ENCODE assay signal across 3 cellular contexts in the genomic region with DNA sequence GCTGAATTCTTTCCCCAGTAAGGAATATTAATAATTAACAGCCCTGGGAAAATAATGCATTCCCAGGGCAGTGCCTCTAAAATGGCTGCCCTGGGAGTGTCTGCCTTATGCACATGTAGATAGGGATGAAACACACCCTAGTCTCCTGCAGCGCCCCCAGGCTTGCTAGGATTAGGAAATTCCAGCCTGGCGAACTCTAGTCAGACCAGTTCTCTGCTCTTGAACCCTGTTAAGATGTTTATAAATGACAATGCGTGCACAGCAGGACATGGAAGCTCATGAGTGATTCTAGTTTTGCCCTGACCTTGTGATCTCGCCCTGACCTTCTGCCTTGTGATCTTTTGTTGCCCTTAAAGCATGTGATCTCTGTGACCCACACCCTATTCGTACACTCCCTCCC.
TF ChIP-seq lines count a peak whose summit lies in the region.
"Not testable (repeated sequence)": the region's sequence is repeated elsewhere in the genome, so short reads cannot be mapped to it uniquely, and the experiment has no call there.

No MANE protein-coding gene starts in this region.

TF ChIP-seq in HEK293, 187 proteins besides CTCF, POLR2A, EP300 and RAD21:
- 0 out of 2 replicates have a peak, but pooled peaks have one; percentile 21 for TF ChIP-seq ZNF561 (tag by site-specific recombination; IDR thresholded peaks at IDR 0.05; ENCODE audit: borderline replicate concordance)
- TF ChIP-seq SETDB1 (IDR thresholded peaks at IDR 0.05; ENCODE audit: insufficient read length, low read length) = peak; percentile 27
- peak; percentile 24; the same call in 1 of the 2 replicates for TF ChIP-seq ZNF626 (tag by site-specific recombination; IDR thresholded peaks at IDR 0.05)
TF ChIP-seq in HEK293: peak in this region for 3; not testable (repeated sequence) for 184.

TF ChIP-seq in WTC11, 78 proteins besides CTCF, POLR2A, EP300 and RAD21:
- peak; percentile 22; the same call in 1 of the 2 replicates for TF ChIP-seq TEAD1 (CRISPR knock-in tag; IDR thresholded peaks at IDR 0.05)

TF ChIP-seq in HepG2, 621 proteins besides CTCF, POLR2A, EP300 and RAD21:
- TF ChIP-seq, protein P1, sequence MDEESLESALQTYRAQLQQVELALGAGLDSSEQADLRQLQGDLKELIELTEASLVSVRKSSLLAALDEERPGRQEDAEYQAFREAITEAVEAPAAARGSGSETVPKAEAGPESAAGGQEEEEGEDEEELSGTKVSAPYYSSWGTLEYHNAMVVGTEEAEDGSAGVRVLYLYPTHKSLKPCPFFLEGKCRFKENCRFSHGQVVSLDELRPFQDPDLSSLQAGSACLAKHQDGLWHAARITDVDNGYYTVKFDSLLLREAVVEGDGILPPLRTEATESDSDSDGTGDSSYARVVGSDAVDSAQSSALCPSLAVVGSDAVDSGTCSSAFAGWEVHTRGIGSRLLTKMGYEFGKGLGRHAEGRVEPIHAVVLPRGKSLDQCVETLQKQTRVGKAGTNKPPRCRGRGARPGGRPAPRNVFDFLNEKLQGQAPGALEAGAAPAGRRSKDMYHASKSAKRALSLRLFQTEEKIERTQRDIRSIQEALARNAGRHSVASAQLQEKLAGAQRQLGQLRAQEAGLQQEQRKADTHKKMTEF (CRISPR knock-in tag; IDR thresholded peaks at IDR 0.05) = 0 out of 2 replicates have a peak, but pooled peaks have one; percentile 25
- TF ChIP-seq, protein P2, sequence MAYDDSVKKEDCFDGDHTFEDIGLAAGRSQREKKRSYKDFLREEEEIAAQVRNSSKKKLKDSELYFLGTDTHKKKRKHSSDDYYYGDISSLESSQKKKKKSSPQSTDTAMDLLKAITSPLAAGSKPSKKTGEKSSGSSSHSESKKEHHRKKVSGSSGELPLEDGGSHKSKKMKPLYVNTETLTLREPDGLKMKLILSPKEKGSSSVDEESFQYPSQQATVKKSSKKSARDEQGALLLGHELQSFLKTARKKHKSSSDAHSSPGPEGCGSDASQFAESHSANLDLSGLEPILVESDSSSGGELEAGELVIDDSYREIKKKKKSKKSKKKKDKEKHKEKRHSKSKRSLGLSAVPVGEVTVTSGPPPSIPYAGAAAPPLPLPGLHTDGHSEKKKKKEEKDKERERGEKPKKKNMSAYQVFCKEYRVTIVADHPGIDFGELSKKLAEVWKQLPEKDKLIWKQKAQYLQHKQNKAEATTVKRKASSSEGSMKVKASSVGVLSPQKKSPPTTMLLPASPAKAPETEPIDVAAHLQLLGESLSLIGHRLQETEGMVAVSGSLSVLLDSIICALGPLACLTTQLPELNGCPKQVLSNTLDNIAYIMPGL (CRISPR knock-in tag; IDR thresholded peaks at IDR 0.05; ENCODE audit: borderline replicate concordance in 1 of 2, low read depth in 1 of 2) = 0 out of 4 replicates have a peak, but pooled peaks of 1 of the 2 experiments have one; percentile 23
- TF ChIP-seq RARA (CRISPR knock-in tag; IDR thresholded peaks at IDR 0.05) (peak; percentile 43), SOX13 (CRISPR knock-in tag; conservative IDR thresholded peaks at IDR 0.05 in 1 of 2, IDR thresholded peaks at IDR 0.05 in 1 of 2) (peak in 1 of 2 experiments; percentile 18; a peak in 1 of 4 replicates), NR2F1 (CRISPR knock-in tag; IDR thresholded peaks at IDR 0.05) (peak in 1 of 2 experiments; percentile 63; a peak in 2 of 4 replicates), CBX5 (CRISPR knock-in tag; IDR thresholded peaks at IDR 0.05; ENCODE audit: borderline replicate concordance) (0 out of 2 replicates have a peak, but pooled peaks have one; percentile 26), HDAC2 (CRISPR knock-in tag; IDR thresholded peaks at IDR 0.05) (peak; percentile 34; the same call in 1 of the 2 replicates), TEAD3 (CRISPR knock-in tag; optimal IDR thresholded peaks at IDR 0.05; ENCODE audit: borderline replicate concordance) (peak; percentile 25), ERF (CRISPR knock-in tag; IDR thresholded peaks at IDR 0.05) (0 out of 2 replicates have a peak, but pooled peaks have one; percentile 21), NR2F6 (IDR thresholded peaks at IDR 0.05) (peak; percentile 18; the same call in 1 of the 2 replicates), NR2F6 (CRISPR knock-in tag; IDR thresholded peaks at IDR 0.05) (peak; percentile 55), MED1 (CRISPR knock-in tag; IDR thresholded peaks at IDR 0.05) (peak; percentile 35; the same call in 1 of the 2 replicates), SETDB1 (CRISPR knock-in tag; IDR thresholded peaks at IDR 0.05; ENCODE audit: borderline replicate concordance) (peak; percentile 78; the same call in 1 of the 2 replicates), ZMYM2 (CRISPR knock-in tag; IDR thresholded peaks at IDR 0.05) (0 out of 2 replicates have a peak, but pooled peaks have one; percentile 28), SAP130 (CRISPR knock-in tag; IDR thresholded peaks at IDR 0.05; ENCODE audit: low read depth) (peak; percentile 51), YY1 (IDR thresholded peaks at IDR 0.05; ENCODE audit: insufficient read depth, insufficient replicate concordance, low read depth, low read length) (peak; percentile 55)
- TF ChIP-seq SOX13 (IDR thresholded peaks at IDR 0.05) = not testable (repeated sequence)
- TF ChIP-seq, protein P3, sequence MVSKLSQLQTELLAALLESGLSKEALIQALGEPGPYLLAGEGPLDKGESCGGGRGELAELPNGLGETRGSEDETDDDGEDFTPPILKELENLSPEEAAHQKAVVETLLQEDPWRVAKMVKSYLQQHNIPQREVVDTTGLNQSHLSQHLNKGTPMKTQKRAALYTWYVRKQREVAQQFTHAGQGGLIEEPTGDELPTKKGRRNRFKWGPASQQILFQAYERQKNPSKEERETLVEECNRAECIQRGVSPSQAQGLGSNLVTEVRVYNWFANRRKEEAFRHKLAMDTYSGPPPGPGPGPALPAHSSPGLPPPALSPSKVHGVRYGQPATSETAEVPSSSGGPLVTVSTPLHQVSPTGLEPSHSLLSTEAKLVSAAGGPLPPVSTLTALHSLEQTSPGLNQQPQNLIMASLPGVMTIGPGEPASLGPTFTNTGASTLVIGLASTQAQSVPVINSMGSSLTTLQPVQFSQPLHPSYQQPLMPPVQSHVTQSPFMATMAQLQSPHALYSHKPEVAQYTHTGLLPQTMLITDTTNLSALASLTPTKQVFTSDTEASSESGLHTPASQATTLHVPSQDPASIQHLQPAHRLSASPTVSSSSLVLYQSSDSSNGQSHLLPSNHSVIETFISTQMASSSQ (IDR thresholded peaks at IDR 0.05; ENCODE audit: low read depth) = peak; percentile 62; the same call in 1 of the 2 replicates
- TF ChIP-seq, protein P3 (CRISPR knock-in tag; IDR thresholded peaks at IDR 0.05; ENCODE audit: borderline replicate concordance) = not testable (repeated sequence)
- TF ChIP-seq, protein P4, sequence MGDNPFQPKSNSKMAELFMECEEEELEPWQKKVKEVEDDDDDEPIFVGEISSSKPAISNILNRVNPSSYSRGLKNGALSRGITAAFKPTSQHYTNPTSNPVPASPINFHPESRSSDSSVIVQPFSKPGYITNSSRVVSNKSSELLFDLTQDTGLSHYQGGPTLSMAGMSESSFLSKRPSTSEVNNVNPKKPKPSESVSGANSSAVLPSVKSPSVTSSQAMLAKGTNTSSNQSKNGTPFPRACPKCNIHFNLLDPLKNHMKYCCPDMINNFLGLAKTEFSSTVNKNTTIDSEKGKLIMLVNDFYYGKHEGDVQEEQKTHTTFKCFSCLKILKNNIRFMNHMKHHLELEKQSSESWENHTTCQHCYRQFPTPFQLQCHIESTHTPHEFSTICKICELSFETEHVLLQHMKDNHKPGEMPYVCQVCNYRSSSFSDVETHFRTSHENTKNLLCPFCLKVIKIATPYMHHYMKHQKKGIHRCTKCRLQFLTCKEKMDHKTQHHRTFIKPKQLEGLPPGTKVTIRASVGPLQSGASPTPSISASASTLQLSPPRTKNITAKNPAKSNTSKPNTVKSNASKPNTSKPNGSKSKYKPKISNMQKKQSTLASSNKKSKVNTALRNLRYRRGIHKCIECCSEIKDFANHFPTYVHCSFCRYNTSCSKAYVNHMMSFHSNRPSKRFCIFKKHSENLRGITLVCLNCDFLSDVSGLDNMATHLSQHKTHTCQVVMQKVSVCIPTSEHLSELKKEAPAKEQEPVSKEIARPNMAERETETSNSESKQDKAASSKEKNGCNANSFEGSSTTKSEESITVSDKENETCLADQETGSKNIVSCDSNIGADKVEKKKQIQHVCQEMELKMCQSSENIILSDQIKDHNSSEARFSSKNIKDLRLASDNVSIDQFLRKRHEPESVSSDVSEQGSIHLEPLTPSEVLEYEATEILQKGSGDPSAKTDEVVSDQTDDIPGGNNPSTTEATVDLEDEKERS (CRISPR knock-in tag; IDR thresholded peaks at IDR 0.05) = peak; percentile 92
